23 cellular contexts compared by ENCODE assay signal in genomic region chr1:20308569-20308968, GRCh38. TPM values are rescaled to one million over a fixed set of nuclear protein-coding genes. Genes with fewer than 3 reads are reported as not detected.
DNase-seq lines count a peak whose midpoint lies in the region; ATAC-seq and TF ChIP-seq lines count a peak whose summit lies in the region.
"Had no signal": no experiment of that assay in that cellular context is flagged by ENCODE, and none has a peak within 500 bp of the region (broad histone marks: within the 10 kb centered on the region; RNA-seq: fewer than 3 reads in every experiment).

No MANE protein-coding gene starts in this region.

- peaks cover 9% of the 10 kb centered on the region for H3K27me3 Mint-ChIP-seq in osteocyte (ENCODE audit: unreplicated experiment)

- H3K4me3 Mint-ChIP-seq in osteocyte (ENCODE audit: unreplicated experiment): no peak overlapping the region
- H3K4me3 Mint-ChIP-seq: CD8-positive, alpha-beta memory T cell; IgD-negative memory B cell had no signal

- intact Hi-C loops in Right ventricle myocardium inferior (cut with DNase I): no loop called here
- intact Hi-C loops in cardiac septum (cut with DNase I): no loop called here
- intact Hi-C loops in left cardiac atrium (cut with DNase I): no loop called here

- no peaks in the 10 kb centered on the region for H3K9me3 Mint-ChIP-seq in osteocyte (ENCODE audit: unreplicated experiment)
- H3K9me3 Mint-ChIP-seq: IgD-negative memory B cell had no signal

- no peaks in the 10 kb centered on the region for H3K4me1 Mint-ChIP-seq in osteocyte (ENCODE audit: unreplicated experiment)
- H3K4me1 Mint-ChIP-seq: CD8-positive, alpha-beta memory T cell had no signal

- no peak overlapping the region for H3K27ac Mint-ChIP-seq in osteocyte (ENCODE audit: unreplicated experiment)
- H3K27ac Mint-ChIP-seq: CD8-positive, alpha-beta memory T cell; IgD-negative memory B cell had no signal

- TF ChIP-seq CTCF in osteocyte (IDR thresholded peaks at IDR 0.05): no peak

- H3K36me3 Mint-ChIP-seq in osteocyte (ENCODE audit: unreplicated experiment): no peaks in the 10 kb centered on the region
- H3K36me3 Mint-ChIP-seq: IgD-negative memory B cell had no signal

- DNase-seq in Right ventricle myocardium inferior (ENCODE audit: missing footprints) (no peak), cardiac septum (ENCODE audit: low spot score) (no peak), left cardiac atrium (peak; percentile 61), myocyte (ENCODE audit: low read depth) (peak; percentile 37), anterior cingulate cortex (lab: John Stamatoyannopoulos, UW) (no peak), osteocyte (ENCODE audit: extremely low spot score, unreplicated experiment) (no peak)
- DNase-seq: 8988T; AML-193; CD8-positive, alpha-beta memory T cell; DMS53; GDM1; GOT3; HCEC 1CT; Karpas-422; NCI-H1694; NCI-H2081 treated with DMSO at 0.1 percent for 48 hours; NCI-H2171 treated with DMSO at 0.1 percent for 48 hours; NCI-H446; NCI-H526 treated with DMSO at 0.1 percent for 48 hours; SHP77 had no signal

- ATAC-seq in Right ventricle myocardium inferior (peak; percentile 81), left cardiac atrium (peak; percentile 84 to 86), HG03108 (IDR thresholded peaks at IDR 0.05; ENCODE audit: unreplicated experiment) (no peak)

RNA-seq across cellular contexts. Expression of gene VWA5B1, which starts 17.9 kb away (rescaled TPM):
- total RNA-seq in Right ventricle myocardium inferior: not detected
- total RNA-seq in cardiac septum: not detected
- under 1 TPM; 0.06 to 0.16 TPM for total RNA-seq in left cardiac atrium
- total RNA-seq in myocyte: not detected in 2 replicates
- not detected for polyA plus RNA-seq in myocyte (2012)
- not detected in 2 replicates for total RNA-seq in osteocyte
- total RNA-seq: CD8-positive, alpha-beta memory T cell; M059J had no signal
- polyA plus RNA-seq: CD8-positive, alpha-beta memory T cell; IgD-negative memory B cell had no signal

Comparison
In these comparisons a context has a peak if more than half of its experiments do, and no peak if none do; other contexts are left out.
1. DNase-seq: peak in left cardiac atrium (single experiment) and myocyte (single experiment); none in Right ventricle myocardium inferior (single experiment), cardiac septum (single experiment), anterior cingulate cortex (0 of 58) and osteocyte (single experiment).